Comparison of ENCODE assay signal across 18 cellular contexts in the genomic region with DNA sequence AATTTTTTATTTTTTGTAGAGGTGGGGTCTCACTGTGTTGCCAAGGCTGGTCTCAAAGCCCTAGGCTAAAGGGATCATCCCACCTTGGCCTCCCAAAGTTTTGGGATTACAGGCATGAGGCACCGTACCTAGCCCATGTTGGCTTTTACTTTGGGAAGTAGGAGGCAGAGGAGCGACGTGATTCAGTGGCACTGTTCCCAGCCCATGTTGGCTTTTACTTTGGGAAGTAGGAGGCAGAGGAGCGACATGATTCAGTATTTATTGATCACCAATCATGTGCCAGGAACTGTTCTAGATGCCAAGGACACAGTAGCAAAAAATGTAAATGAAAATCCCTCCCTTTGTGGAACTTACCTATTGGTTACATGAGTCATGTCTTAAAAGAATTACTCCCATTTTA. TPM values are rescaled to one million over a fixed set of nuclear protein-coding genes. Genes with fewer than 3 reads are reported as not detected.
DNase-seq lines count a peak whose midpoint lies in the region; ATAC-seq and TF ChIP-seq lines count a peak whose summit lies in the region.
"Had no signal": no experiment of that assay in that cellular context is flagged by ENCODE, and none has a peak within 500 bp of the region (broad histone marks: within the 10 kb centered on the region; RNA-seq: fewer than 3 reads in every experiment).

No MANE protein-coding gene starts in this region.

- peaks cover 8% of the 10 kb centered on the region for H3K4me1 ChIP-seq in body of pancreas
- H3K4me1 ChIP-seq: BE2C had no signal

- no peak overlapping the region for H3K4me3 ChIP-seq in body of pancreas
- no peak overlapping the region for H3K4me3 ChIP-seq in H7 (ENCODE audit: insufficient read depth, low read depth, low read length)
- H3K4me3 ChIP-seq: GM23248 had no signal

- H3K27me3 ChIP-seq in body of pancreas (no peaks in the 10 kb centered on the region), H7 (ENCODE audit: control insufficient read depth, insufficient read depth, low read length) (no peaks in the 10 kb centered on the region)
- H3K27me3 ChIP-seq: BE2C had no signal

- H3K27me3 Mint-ChIP-seq in natural killer cell treated with Interleukin-12 subunit alpha and Interleukin-12 subunit beta and Interleukin-15 and Interleukin-18, amount 100 ng/mL, for 72 hours: peaks cover 0 to 2% of the 10 kb centered on the region in 2 donors
- no peaks in the 10 kb centered on the region for H3K27me3 Mint-ChIP-seq in natural killer cell (ENCODE audit: low read depth in 2 of 2)
- H3K27me3 Mint-ChIP-seq in activated T-cell treated with anti-CD3 and anti-CD28 coated beads, Interleukin-2, amount 50 U/mL, for 24 hours: no peaks in the 10 kb centered on the region
- H3K27me3 Mint-ChIP-seq: CD4-positive, alpha-beta T cell; IgD-negative memory B cell had no signal

- H3K9me3 Mint-ChIP-seq in natural killer cell treated with Interleukin-12 subunit alpha and Interleukin-12 subunit beta and Interleukin-15 and Interleukin-18, amount 100 ng/mL, for 72 hours: no peaks in the 10 kb centered on the region
- no peaks in the 10 kb centered on the region for H3K9me3 Mint-ChIP-seq in natural killer cell
- H3K9me3 Mint-ChIP-seq in stimulated activated effector memory CD8-positive, alpha-beta T cell treated with anti-CD3 and anti-CD28 coated beads, Interleukin-12 subunit alpha, Interleukin-12 subunit beta, amount 100 ng/mL, for 72 hours: no peaks in the 10 kb centered on the region
- no peaks in the 10 kb centered on the region for H3K9me3 Mint-ChIP-seq in activated T-cell treated with anti-CD3 and anti-CD28 coated beads, Interleukin-2, amount 50 U/mL, for 24 hours
- H3K9me3 Mint-ChIP-seq: CD4-positive, alpha-beta T cell had no signal

- H3K27ac ChIP-seq in body of pancreas: no peak overlapping the region
- H3K27ac ChIP-seq: GM23248 had no signal

- H3K36me3 Mint-ChIP-seq in natural killer cell treated with Interleukin-12 subunit alpha and Interleukin-12 subunit beta and Interleukin-15 and Interleukin-18, amount 100 ng/mL, for 72 hours: no peaks in the 10 kb centered on the region
- H3K36me3 Mint-ChIP-seq in natural killer cell: no peaks in the 10 kb centered on the region
- H3K36me3 Mint-ChIP-seq in stimulated activated effector memory CD8-positive, alpha-beta T cell treated with anti-CD3 and anti-CD28 coated beads, Interleukin-12 subunit alpha, Interleukin-12 subunit beta, amount 100 ng/mL, for 72 hours: no peaks in the 10 kb centered on the region
- H3K36me3 Mint-ChIP-seq in activated T-cell treated with anti-CD3 and anti-CD28 coated beads, Interleukin-2, amount 50 U/mL, for 24 hours (ENCODE audit: low read depth): no peaks in the 10 kb centered on the region

- H3K4me3 Mint-ChIP-seq in natural killer cell treated with Interleukin-12 subunit alpha and Interleukin-12 subunit beta and Interleukin-15 and Interleukin-18, amount 100 ng/mL, for 72 hours: peak overlapping the region; percentile 28
- no peak overlapping the region for H3K4me3 Mint-ChIP-seq in natural killer cell
- H3K4me3 Mint-ChIP-seq in stimulated activated effector memory CD8-positive, alpha-beta T cell treated with anti-CD3 and anti-CD28 coated beads, Interleukin-12 subunit alpha, Interleukin-12 subunit beta, amount 100 ng/mL, for 72 hours: peak overlapping the region; percentile 32
- H3K4me3 Mint-ChIP-seq in activated T-cell treated with anti-CD3 and anti-CD28 coated beads, Interleukin-2, amount 50 U/mL, for 24 hours: no peak overlapping the region
- H3K4me3 Mint-ChIP-seq: CD4-positive, alpha-beta T cell; IgD-negative memory B cell had no signal

- no peak for DNase-seq in natural killer cell treated with Interleukin-12 subunit alpha and Interleukin-12 subunit beta and Interleukin-15 and Interleukin-18, amount 100 ng/mL, for 72 hours (ENCODE audit: low spot score)
- DNase-seq in natural killer cell: no peak
- DNase-seq in body of pancreas: peak; percentile 4 to 23 (median 10)
- peak; percentile 53 for DNase-seq in mucosa of gallbladder (ENCODE audit: low spot score)
- no peak for DNase-seq in stimulated activated effector memory CD8-positive, alpha-beta T cell treated with anti-CD3 and anti-CD28 coated beads, Interleukin-12 subunit alpha, Interleukin-12 subunit beta, amount 100 ng/mL, for 72 hours (ENCODE audit: low spot score in 2 of 2)
- DNase-seq in H7: no peak
- DNase-seq in activated T-cell treated with anti-CD3 and anti-CD28 coated beads, Interleukin-2, amount 50 U/mL, for 24 hours: no peak
- DNase-seq: ACHN; BE2C; C1 segment of cervical spinal cord; CD4-positive, alpha-beta T cell; DMS153; DMS79; GDM1; GM23248; HCEC 1CT had no signal

- TF ChIP-seq CTCF in natural killer cell (IDR thresholded peaks at IDR 0.05) (no peak), body of pancreas (IDR thresholded peaks at IDR 0.05) (no peak)

- no peak for ATAC-seq in natural killer cell treated with Interleukin-12 subunit alpha and Interleukin-12 subunit beta and Interleukin-15 and Interleukin-18, amount 100 ng/mL, for 72 hours
- no peak for ATAC-seq in natural killer cell
- ATAC-seq in body of pancreas: no peak
- ATAC-seq in stimulated activated effector memory CD8-positive, alpha-beta T cell treated with anti-CD3 and anti-CD28 coated beads, Interleukin-12 subunit alpha, Interleukin-12 subunit beta, amount 100 ng/mL, for 72 hours: no peak
- ATAC-seq in HG02981 (IDR thresholded peaks at IDR 0.05; ENCODE audit: unreplicated experiment): no peak

- peaks cover 0 to 18% of the 10 kb centered on the region in 2 donors for H3K4me1 Mint-ChIP-seq in natural killer cell treated with Interleukin-12 subunit alpha and Interleukin-12 subunit beta and Interleukin-15 and Interleukin-18, amount 100 ng/mL, for 72 hours (ENCODE audit: low read depth in 2 of 2)
- peaks cover 0 to 10% of the 10 kb centered on the region in 2 donors for H3K4me1 Mint-ChIP-seq in natural killer cell
- H3K4me1 Mint-ChIP-seq in stimulated activated effector memory CD8-positive, alpha-beta T cell treated with anti-CD3 and anti-CD28 coated beads, Interleukin-12 subunit alpha, Interleukin-12 subunit beta, amount 100 ng/mL, for 72 hours: peaks cover 22% of the 10 kb centered on the region
- H3K4me1 Mint-ChIP-seq in activated T-cell treated with anti-CD3 and anti-CD28 coated beads, Interleukin-2, amount 50 U/mL, for 24 hours (ENCODE audit: low read depth): peaks cover 13% of the 10 kb centered on the region
- H3K4me1 Mint-ChIP-seq: IgD-negative memory B cell had no signal

- TF ChIP-seq POLR2A in body of pancreas (IDR thresholded peaks at IDR 0.05): no peak

- H3K36me3 ChIP-seq in body of pancreas (replicated peaks in 1 of 2; ENCODE audit: insufficient read depth in 1 of 2, low read depth in 2 of 2) (no peaks in the 10 kb centered on the region), H7 (replicated peaks; ENCODE audit: control insufficient read depth, insufficient read depth, low read length) (no peaks in the 10 kb centered on the region)
- H3K36me3 ChIP-seq: BE2C had no signal

- H3K9me3 ChIP-seq in body of pancreas: no peaks in the 10 kb centered on the region
- H3K9me3 ChIP-seq: BE2C had no signal

- intact Hi-C loops in natural killer cell (cut with micrococcal nuclease) (no loop called here), body of pancreas (cut with DNase I) (no loop called here)

- no peak overlapping the region for H3K27ac Mint-ChIP-seq in natural killer cell treated with Interleukin-12 subunit alpha and Interleukin-12 subunit beta and Interleukin-15 and Interleukin-18, amount 100 ng/mL, for 72 hours
- no peak overlapping the region for H3K27ac Mint-ChIP-seq in natural killer cell
- no peak overlapping the region for H3K27ac Mint-ChIP-seq in stimulated activated effector memory CD8-positive, alpha-beta T cell treated with anti-CD3 and anti-CD28 coated beads, Interleukin-12 subunit alpha, Interleukin-12 subunit beta, amount 100 ng/mL, for 72 hours
- H3K27ac Mint-ChIP-seq in activated T-cell treated with anti-CD3 and anti-CD28 coated beads, Interleukin-2, amount 50 U/mL, for 24 hours: no peak overlapping the region
- H3K27ac Mint-ChIP-seq: CD4-positive, alpha-beta T cell; IgD-negative memory B cell had no signal

- 27 to 56% methylated on average over 4 of the region's 4 CpGs for WGBS in body of pancreas, 2 donors

RNA-seq across cellular contexts. Expression of a gene that starts 18.3 kb away (rescaled TPM):
- 1 to 10 TPM; 3.8 to 4.7 TPM for total RNA-seq in natural killer cell treated with Interleukin-12 subunit alpha and Interleukin-12 subunit beta and Interleukin-15 and Interleukin-18, amount 100 ng/mL, for 72 hours
- total RNA-seq in natural killer cell (1 to 10 TPM; 3.6 to 5.2 (median 3.7) TPM), body of pancreas (10 to 100 TPM in 1 of 2 donors, 1 to 10 TPM in 1; 6.7 to 19.1 TPM), mucosa of gallbladder (18.2 TPM)
- total RNA-seq in H7 (2014; rRNA removed; shearing (Covaris generic)): 15.9 and 16.6 TPM in 2 replicates

Comparison
In these comparisons a context has a peak if more than half of its experiments do, and no peak if none do; other contexts are left out.
1. H3K4me3 Mint-ChIP-seq: peak in natural killer cell treated with Interleukin-12 subunit alpha and Interleukin-12 subunit beta and Interleukin-15 and Interleukin-18, amount 100 ng/mL, for 72 hours (single experiment) and stimulated activated effector memory CD8-positive, alpha-beta T cell treated with anti-CD3 and anti-CD28 coated beads, Interleukin-12 subunit alpha, Interleukin-12 subunit beta, amount 100 ng/mL, for 72 hours (single experiment); none in natural killer cell (single experiment) and activated T-cell treated with anti-CD3 and anti-CD28 coated beads, Interleukin-2, amount 50 U/mL, for 24 hours (single experiment).
2. DNase-seq: peak in body of pancreas (4 of 4) and mucosa of gallbladder (single experiment); none in natural killer cell treated with Interleukin-12 subunit alpha and Interleukin-12 subunit beta and Interleukin-15 and Interleukin-18, amount 100 ng/mL, for 72 hours (single experiment), natural killer cell (single experiment), stimulated activated effector memory CD8-positive, alpha-beta T cell treated with anti-CD3 and anti-CD28 coated beads, Interleukin-12 subunit alpha, Interleukin-12 subunit beta, amount 100 ng/mL, for 72 hours (0 of 2), H7 (single experiment) and activated T-cell treated with anti-CD3 and anti-CD28 coated beads, Interleukin-2, amount 50 U/mL, for 24 hours (single experiment).